ENCODE assay signal across 18 cellular contexts in genomic region chr1:25084407-25084806, GRCh38.
DNase-seq lines count a peak whose midpoint lies in the region; ATAC-seq and TF ChIP-seq lines count a peak whose summit lies in the region.
"Had no signal": no experiment of that assay in that cellular context is flagged by ENCODE, and none has a peak within 500 bp of the region (broad histone marks: within the 10 kb centered on the region; RNA-seq: fewer than 3 reads in every experiment).

No MANE protein-coding gene starts in this region.

- H3K9me3 Mint-ChIP-seq in glutamatergic neuron (ENCODE audit: unreplicated experiment) = peaks cover 2% of the 10 kb centered on the region
- no peaks in the 10 kb centered on the region for H3K9me3 Mint-ChIP-seq in neural progenitor cell
- H3K9me3 Mint-ChIP-seq: CD4-positive, alpha-beta T cell; CD8-positive, alpha-beta T cell had no signal

- CTCF ChIA-PET in A673 (lab: Charles Lee) = no interaction called here

- H3K4me3 ChIP-seq in SK-N-MC = no peak overlapping the region
- no peak overlapping the region for H3K4me3 ChIP-seq in neural progenitor cell
- no peak overlapping the region for H3K4me3 ChIP-seq in A673 (ENCODE audit: low read depth, low read length, poor library complexity, severe bottlenecking)
- no peak overlapping the region for H3K4me3 ChIP-seq in Peyer's patch
- H3K4me3 ChIP-seq: BLaER1 treated with 17β-estradiol and CSF1 and Interleukin-3, amounts not matched to agents 10 nM and 100 nM had no signal

- H3K36me3 ChIP-seq in SK-N-MC (ENCODE audit: insufficient read depth, low read length) (no peaks in the 10 kb centered on the region), neural progenitor cell (no peaks in the 10 kb centered on the region), A673 (ENCODE audit: insufficient read depth, low read length, poor library complexity, severe bottlenecking) (no peaks in the 10 kb centered on the region), Peyer's patch (no peaks in the 10 kb centered on the region)
- H3K36me3 ChIP-seq: BLaER1 treated with 17β-estradiol and CSF1 and Interleukin-3, amounts not matched to agents 10 nM and 100 nM had no signal

- H4K20me1 ChIP-seq in neural progenitor cell (ENCODE audit: low read depth) = no peaks in the 10 kb centered on the region
- H4K20me1 ChIP-seq: BLaER1 treated with 17β-estradiol and CSF1 and Interleukin-3, amounts not matched to agents 10 nM and 100 nM had no signal

- H3K4me1 ChIP-seq in neural progenitor cell = peaks cover 4% of the 10 kb centered on the region
- H3K4me1 ChIP-seq in A673 (ENCODE audit: insufficient read depth, low read length, poor library complexity, severe bottlenecking) = no peaks in the 10 kb centered on the region
- H3K4me1 ChIP-seq in Peyer's patch = no peaks in the 10 kb centered on the region
- no peaks in the 10 kb centered on the region for H3K4me1 ChIP-seq in foreskin keratinocyte
- H3K4me1 ChIP-seq: Caco-2 had no signal

- H2AFZ ChIP-seq in neural progenitor cell (replicated peaks) = peak overlapping the region; percentile 10

- TF ChIP-seq POLR2A in Peyer's patch (IDR thresholded peaks at IDR 0.05) = no peak

- H3F3A ChIP-seq in neural progenitor cell (ENCODE audit: low read depth) = no peaks in the 10 kb centered on the region

- H3K79me2 ChIP-seq in neural progenitor cell (ENCODE audit: low read depth) = no peaks in the 10 kb centered on the region

- peak overlapping the region; percentile 69 for H3K27ac ChIP-seq in SK-N-MC
- H3K27ac ChIP-seq in neural progenitor cell = no peak overlapping the region
- no peak overlapping the region for H3K27ac ChIP-seq in A673 (ENCODE audit: low read depth, low read length, poor library complexity, severe bottlenecking)
- no peak overlapping the region for H3K27ac ChIP-seq in Peyer's patch
- H3K27ac ChIP-seq in foreskin keratinocyte = no peak overlapping the region
- H3K27ac ChIP-seq: BLaER1 treated with 17β-estradiol and CSF1 and Interleukin-3, amounts not matched to agents 10 nM and 100 nM; C4-2B had no signal

- intact Hi-C loops in A673 (cut with micrococcal nuclease; ENCODE audit: unreplicated experiment) = no loop called here

- H3K9ac ChIP-seq in SK-N-MC (ENCODE audit: insufficient read length) = no peak overlapping the region
- H3K9ac ChIP-seq in neural progenitor cell = no peak overlapping the region
- H3K9ac ChIP-seq: BLaER1 treated with 17β-estradiol and CSF1 and Interleukin-3, amounts not matched to agents 10 nM and 100 nM had no signal

- H3K4me2 ChIP-seq in neural progenitor cell = no peak overlapping the region
- H3K4me2 ChIP-seq: BLaER1 treated with 17β-estradiol and CSF1 and Interleukin-3, amounts not matched to agents 10 nM and 100 nM had no signal

- BruUV-seq in A673 (replicated peaks; lab: Mats Ljungman, UMichigan) = no TSS peak

- no peak for ATAC-seq in foreskin keratinocyte
- ATAC-seq: CD8-positive, alpha-beta T cell had no signal

- no peaks in the 10 kb centered on the region for H3K27me3 ChIP-seq in neural progenitor cell
- H3K27me3 ChIP-seq in A673 (replicated peaks; ENCODE audit: insufficient read depth, low read depth, low read length, poor library complexity) = no peaks in the 10 kb centered on the region
- no peaks in the 10 kb centered on the region for H3K27me3 ChIP-seq in Peyer's patch
- H3K27me3 ChIP-seq in foreskin keratinocyte = peaks cover 28% of the 10 kb centered on the region
- H3K27me3 ChIP-seq: BLaER1 treated with 17β-estradiol and CSF1 and Interleukin-3, amounts not matched to agents 10 nM and 100 nM had no signal

- H3K36me3 Mint-ChIP-seq in glutamatergic neuron (ENCODE audit: unreplicated experiment) = no peaks in the 10 kb centered on the region
- no peaks in the 10 kb centered on the region for H3K36me3 Mint-ChIP-seq in neural progenitor cell
- H3K36me3 Mint-ChIP-seq: CD8-positive, alpha-beta T cell had no signal

- POLR2A ChIA-PET in A673 (lab: Charles Lee; ENCODE audit: low non-redundant PET) = no interaction called here

- H3K4me1 Mint-ChIP-seq in glutamatergic neuron (ENCODE audit: low read depth, unreplicated experiment) (peaks cover 32% of the 10 kb centered on the region), neural progenitor cell (peaks cover 11% of the 10 kb centered on the region)
- H3K4me1 Mint-ChIP-seq: B cell had no signal

- H3K9me3 ChIP-seq in SK-N-MC (ENCODE audit: low read depth, low read length) (no peaks in the 10 kb centered on the region), neural progenitor cell (ENCODE audit: low read depth) (no peaks in the 10 kb centered on the region), A673 (ENCODE audit: low read depth, low read length, poor library complexity, severe bottlenecking) (peaks cover under 1% of the 10 kb centered on the region), Peyer's patch (no peaks in the 10 kb centered on the region)
- H3K9me3 ChIP-seq: Caco-2 had no signal

- peak overlapping the region; percentile 83 for H3K27ac Mint-ChIP-seq in glutamatergic neuron (ENCODE audit: unreplicated experiment)
- H3K27ac Mint-ChIP-seq in neural progenitor cell = no peak overlapping the region
- H3K27ac Mint-ChIP-seq: B cell; CD4-positive, alpha-beta T cell; CD8-positive, alpha-beta T cell had no signal

- peaks cover 7% of the 10 kb centered on the region for H3K27me3 Mint-ChIP-seq in glutamatergic neuron (ENCODE audit: unreplicated experiment)
- H3K27me3 Mint-ChIP-seq in neural progenitor cell (ENCODE audit: insufficient read depth, low read depth) = peaks cover 3% of the 10 kb centered on the region
- H3K27me3 Mint-ChIP-seq: B cell; CD4-positive, alpha-beta T cell had no signal

- DNase-seq in SK-N-MC (ENCODE audit: low read depth, low spot score) = no peak
- no peak for DNase-seq in glutamatergic neuron
- no peak for DNase-seq in neural progenitor cell (ENCODE audit: low spot score)
- DNase-seq in NCI-H1417 (lab: John Stamatoyannopoulos, UW) = no peak
- DNase-seq in A673 (ENCODE audit: low spot score) = no peak
- no peak for DNase-seq in Peyer's patch
- DNase-seq in foreskin keratinocyte = no peak
- DNase-seq: 8988T; AML-193; Caco-2; Calu3; CD4-positive, alpha-beta T cell; CD8-positive, alpha-beta T cell; DMS79 treated with DMSO at 0.1 percent for 48 hours; GF-D8 had no signal

- H3K4me3 Mint-ChIP-seq in glutamatergic neuron (ENCODE audit: unreplicated experiment) (peak overlapping the region; percentile 65), neural progenitor cell (no peak overlapping the region)
- H3K4me3 Mint-ChIP-seq: B cell; CD4-positive, alpha-beta T cell; CD8-positive, alpha-beta T cell had no signal

- TF ChIP-seq CTCF in glutamatergic neuron (IDR thresholded peaks at IDR 0.05; ENCODE audit: partially characterized antibody, unreplicated experiment) = no peak
- TF ChIP-seq CTCF in neural progenitor cell (IDR thresholded peaks at IDR 0.05) = no peak
- TF ChIP-seq CTCF in A673 (conservative IDR thresholded peaks at IDR 0.05; ENCODE audit: low read depth, low read length) = no peak
- no peak for TF ChIP-seq CTCF in Peyer's patch (IDR thresholded peaks at IDR 0.05)
- TF ChIP-seq CTCF in foreskin keratinocyte (conservative IDR thresholded peaks at IDR 0.05) = no peak
